In the genomic region with DNA sequence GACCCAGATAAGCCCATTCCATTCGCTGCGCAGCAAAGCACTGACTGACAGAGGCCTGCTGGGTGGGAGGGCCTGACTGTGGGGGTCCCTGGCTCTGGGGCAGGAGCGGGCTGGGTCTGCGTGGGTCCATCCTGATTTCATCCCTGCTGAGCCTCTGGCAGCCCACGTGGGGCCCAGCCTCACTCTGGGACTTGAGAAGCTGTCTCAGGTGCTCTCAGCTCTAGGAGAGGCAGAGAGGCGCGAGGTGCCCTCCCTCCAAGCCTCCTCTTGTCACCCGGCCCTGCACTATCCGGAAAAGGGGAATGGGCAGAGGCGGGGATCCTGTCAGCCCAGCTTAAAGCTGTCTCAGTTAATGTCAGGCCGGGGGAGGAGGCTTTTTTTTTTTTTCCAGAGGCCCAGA, we compare ENCODE assay signal across 9 cellular contexts. TPM values are rescaled to one million over a fixed set of nuclear protein-coding genes. Genes with fewer than 3 reads are reported as not detected.
DNase-seq lines count a peak whose midpoint lies in the region; ATAC-seq and TF ChIP-seq lines count a peak whose summit lies in the region.
"Had no signal": no experiment of that assay in that cellular context is flagged by ENCODE, and none has a peak within 500 bp of the region (broad histone marks: within the 10 kb centered on the region; RNA-seq: fewer than 3 reads in every experiment).

No MANE protein-coding gene starts in this region.

- H3K9me2 ChIP-seq in GM23248 (ENCODE audit: insufficient read depth): no peaks in the 10 kb centered on the region

- peak overlapping the region; percentile 70 for H3K4me2 ChIP-seq in GM23248 (ENCODE audit: unreplicated experiment)

- DNase-seq in GM23248 (no peak), RKO (ENCODE audit: low spot score) (peak; percentile 21), sigmoid colon (no peak), GM19238 (ENCODE audit: insufficient read length, low spot score) (no peak)
- DNase-seq: NCI-H1694 treated with DMSO at 0.1 percent for 48 hours had no signal

- H3K27me3 ChIP-seq in GM23248 (replicated peaks; ENCODE audit: insufficient read depth) (no peaks in the 10 kb centered on the region), esophagus (ENCODE audit: control insufficient read depth in 1 of 2, insufficient read depth in 2 of 2, low read length in 2 of 2) (no peaks in the 10 kb centered on the region), sigmoid colon (no peaks in the 10 kb centered on the region)

- TF ChIP-seq CTCF in sigmoid colon (IDR thresholded peaks at IDR 0.05): no peak

- H3K4me3 ChIP-seq in GM23248 (peak overlapping the region; percentile 78; the same call in 1 of the 2 replicates), esophagus (ENCODE audit: low read depth in 1 of 2, low read length in 2 of 2) (peak overlapping the region; percentile 34 to 43), sigmoid colon (peak overlapping the region; percentile 39 to 61 (median 56))
- H3K4me3 ChIP-seq: mucosa of descending colon had no signal

- no peaks in the 10 kb centered on the region for H3K9me3 ChIP-seq in GM23248 (ENCODE audit: low read depth)
- H3K9me3 ChIP-seq in esophagus (ENCODE audit: control insufficient read depth in 2 of 2, insufficient read depth in 1 of 2, low read depth in 1 of 2, low read length in 1 of 2): no peaks in the 10 kb centered on the region
- no peaks in the 10 kb centered on the region for H3K9me3 ChIP-seq in sigmoid colon
- H3K9me3 ChIP-seq: mucosa of descending colon had no signal

- intact Hi-C loops in sigmoid colon (cut with DNase I): loop anchor here (5.0 kb wide), 1 partner anchor 68 kb away; the partner anchor contains the start of gene VPS37B

- peak overlapping the region; percentile 70; the same call in 1 of the 2 replicates for H2AFZ ChIP-seq in GM23248

- H3K36me3 ChIP-seq in GM23248 (ENCODE audit: low read depth): no peaks in the 10 kb centered on the region
- H3K36me3 ChIP-seq in esophagus (ENCODE audit: control insufficient read depth in 2 of 2, insufficient read depth in 2 of 2, low read length in 1 of 2): no peaks in the 10 kb centered on the region
- peaks cover 0 to under 1% (median 0%) of the 10 kb centered on the region in 4 donors for H3K36me3 ChIP-seq in sigmoid colon

- peaks cover 10% of the 10 kb centered on the region; the same call in 1 of the 2 replicates for H3F3A ChIP-seq in GM23248 (ENCODE audit: insufficient read depth)

- no peak for ATAC-seq in HG03565 (IDR thresholded peaks at IDR 0.05; ENCODE audit: unreplicated experiment)
- no peak for ATAC-seq in HG03442 (IDR thresholded peaks at IDR 0.05; ENCODE audit: unreplicated experiment)

- H3K4me1 ChIP-seq in GM23248 (ENCODE audit: insufficient read depth) (no peaks in the 10 kb centered on the region), esophagus (ENCODE audit: control insufficient read depth in 2 of 2, insufficient read depth in 2 of 2, low read length in 1 of 2) (peaks cover 4 to 10% of the 10 kb centered on the region in 2 donors), sigmoid colon (peaks cover 0 to 40% (median 30%) of the 10 kb centered on the region in 4 donors)

- TF ChIP-seq POLR2A in sigmoid colon (IDR thresholded peaks at IDR 0.05): no peak

- H3K79me2 ChIP-seq in GM23248 (ENCODE audit: insufficient read depth): no peaks in the 10 kb centered on the region

- H3K27ac ChIP-seq in GM23248 (no peak overlapping the region), esophagus (ENCODE audit: low read depth in 2 of 2, low read length in 1 of 2) (no peak overlapping the region), sigmoid colon (peak overlapping the region in 2 of 4 donors; percentile 57 to 60)

- TF ChIP-seq EP300 in sigmoid colon (IDR thresholded peaks at IDR 0.05): no peak

- 67 to 75% methylated on average over 10 to 11 of the region's 11 CpGs for WGBS in GM23248 (ENCODE audit: low coverage in 1 of 2, low lambda C conversion rate in 2 of 2, missing lambda C conversion rate in 2 of 2), 2 experiments
- WGBS in esophagus, 2 donors: 48 to 53% methylated on average over 11 of the region's 11 CpGs
- WGBS in sigmoid colon, 2 donors: 68 to 70% methylated on average over 11 of the region's 11 CpGs

- H3K9ac ChIP-seq in GM23248: peak overlapping the region; percentile 67

- H4K20me1 ChIP-seq in GM23248 (ENCODE audit: insufficient read depth): no peaks in the 10 kb centered on the region

- in situ Hi-C loops in GM23248 (cut with MboI): no loop called here

RNA-seq across cellular contexts. Expression of gene ABCB9, which starts 0.9 kb away (rescaled TPM):
- total RNA-seq in GM23248 (2014; rRNA removed; shearing (Covaris generic)): 4.0 and 4.4 TPM in 2 replicates
- polyA plus RNA-seq in GM23248 (2016; fragmentation: Nextera tagmentation; extraction: Ambion mirVana) (2.2 and 4.4 TPM in 2 replicates), esophagus (1 to 10 TPM; 1.5 to 4.4 TPM), sigmoid colon (1 to 10 TPM; 1.2 to 5.3 (median 3.5) TPM)
- 1 to 10 TPM; 1.6 to 3.8 (median 2.8) TPM for total RNA-seq in sigmoid colon

RNA-seq across cellular contexts. Expression of gene OGFOD2, which starts 9.7 kb away (rescaled TPM):
- 11.9 and 28.3 TPM in 2 replicates for total RNA-seq in GM23248 (2014; rRNA removed; shearing (Covaris generic))
- 12.8 and 15.4 TPM in 2 replicates for polyA plus RNA-seq in GM23248 (2016; fragmentation: Nextera tagmentation; extraction: Ambion mirVana)
- polyA plus RNA-seq in esophagus: 10 to 100 TPM; 10.8 to 11.5 TPM
- total RNA-seq in sigmoid colon: 10 to 100 TPM in 2 of 4 donors, 1 to 10 TPM in 2; 8.1 to 13.6 (median 9.4) TPM
- polyA plus RNA-seq in sigmoid colon: 10 to 100 TPM; 10.2 to 26.5 (median 17.8) TPM

RNA-seq across cellular contexts. Expression of gene ARL6IP4, which starts 15.1 kb away (rescaled TPM):
- total RNA-seq in GM23248 (2014; rRNA removed; shearing (Covaris generic)): 118 and 150 TPM in 2 replicates
- polyA plus RNA-seq in GM23248 (2016; fragmentation: Nextera tagmentation; extraction: Ambion mirVana): 251 and 259 TPM in 2 replicates
- polyA plus RNA-seq in esophagus: 100 to 1,000 TPM; 161 to 184 TPM
- total RNA-seq in sigmoid colon: 100 to 1,000 TPM; 211 to 358 (median 327) TPM
- polyA plus RNA-seq in sigmoid colon: 100 to 1,000 TPM; 233 to 312 (median 243) TPM
